Comparison of ENCODE assay signal across 1 cellular context in genomic region chr9:127884976-127885490, GRCh38.
TF ChIP-seq lines count a peak whose summit lies in the region.

No MANE protein-coding gene starts in this region.

TF ChIP-seq in K562, 482 proteins besides CTCF, POLR2A, EP300 and RAD21:
- no peak for TF ChIP-seq NR4A1 (CRISPR knock-in tag; IDR thresholded peaks at IDR 0.05)
- no peak for TF ChIP-seq NR4A1 (tag; IDR thresholded peaks at IDR 0.05)
- TF ChIP-seq, protein P1, sequence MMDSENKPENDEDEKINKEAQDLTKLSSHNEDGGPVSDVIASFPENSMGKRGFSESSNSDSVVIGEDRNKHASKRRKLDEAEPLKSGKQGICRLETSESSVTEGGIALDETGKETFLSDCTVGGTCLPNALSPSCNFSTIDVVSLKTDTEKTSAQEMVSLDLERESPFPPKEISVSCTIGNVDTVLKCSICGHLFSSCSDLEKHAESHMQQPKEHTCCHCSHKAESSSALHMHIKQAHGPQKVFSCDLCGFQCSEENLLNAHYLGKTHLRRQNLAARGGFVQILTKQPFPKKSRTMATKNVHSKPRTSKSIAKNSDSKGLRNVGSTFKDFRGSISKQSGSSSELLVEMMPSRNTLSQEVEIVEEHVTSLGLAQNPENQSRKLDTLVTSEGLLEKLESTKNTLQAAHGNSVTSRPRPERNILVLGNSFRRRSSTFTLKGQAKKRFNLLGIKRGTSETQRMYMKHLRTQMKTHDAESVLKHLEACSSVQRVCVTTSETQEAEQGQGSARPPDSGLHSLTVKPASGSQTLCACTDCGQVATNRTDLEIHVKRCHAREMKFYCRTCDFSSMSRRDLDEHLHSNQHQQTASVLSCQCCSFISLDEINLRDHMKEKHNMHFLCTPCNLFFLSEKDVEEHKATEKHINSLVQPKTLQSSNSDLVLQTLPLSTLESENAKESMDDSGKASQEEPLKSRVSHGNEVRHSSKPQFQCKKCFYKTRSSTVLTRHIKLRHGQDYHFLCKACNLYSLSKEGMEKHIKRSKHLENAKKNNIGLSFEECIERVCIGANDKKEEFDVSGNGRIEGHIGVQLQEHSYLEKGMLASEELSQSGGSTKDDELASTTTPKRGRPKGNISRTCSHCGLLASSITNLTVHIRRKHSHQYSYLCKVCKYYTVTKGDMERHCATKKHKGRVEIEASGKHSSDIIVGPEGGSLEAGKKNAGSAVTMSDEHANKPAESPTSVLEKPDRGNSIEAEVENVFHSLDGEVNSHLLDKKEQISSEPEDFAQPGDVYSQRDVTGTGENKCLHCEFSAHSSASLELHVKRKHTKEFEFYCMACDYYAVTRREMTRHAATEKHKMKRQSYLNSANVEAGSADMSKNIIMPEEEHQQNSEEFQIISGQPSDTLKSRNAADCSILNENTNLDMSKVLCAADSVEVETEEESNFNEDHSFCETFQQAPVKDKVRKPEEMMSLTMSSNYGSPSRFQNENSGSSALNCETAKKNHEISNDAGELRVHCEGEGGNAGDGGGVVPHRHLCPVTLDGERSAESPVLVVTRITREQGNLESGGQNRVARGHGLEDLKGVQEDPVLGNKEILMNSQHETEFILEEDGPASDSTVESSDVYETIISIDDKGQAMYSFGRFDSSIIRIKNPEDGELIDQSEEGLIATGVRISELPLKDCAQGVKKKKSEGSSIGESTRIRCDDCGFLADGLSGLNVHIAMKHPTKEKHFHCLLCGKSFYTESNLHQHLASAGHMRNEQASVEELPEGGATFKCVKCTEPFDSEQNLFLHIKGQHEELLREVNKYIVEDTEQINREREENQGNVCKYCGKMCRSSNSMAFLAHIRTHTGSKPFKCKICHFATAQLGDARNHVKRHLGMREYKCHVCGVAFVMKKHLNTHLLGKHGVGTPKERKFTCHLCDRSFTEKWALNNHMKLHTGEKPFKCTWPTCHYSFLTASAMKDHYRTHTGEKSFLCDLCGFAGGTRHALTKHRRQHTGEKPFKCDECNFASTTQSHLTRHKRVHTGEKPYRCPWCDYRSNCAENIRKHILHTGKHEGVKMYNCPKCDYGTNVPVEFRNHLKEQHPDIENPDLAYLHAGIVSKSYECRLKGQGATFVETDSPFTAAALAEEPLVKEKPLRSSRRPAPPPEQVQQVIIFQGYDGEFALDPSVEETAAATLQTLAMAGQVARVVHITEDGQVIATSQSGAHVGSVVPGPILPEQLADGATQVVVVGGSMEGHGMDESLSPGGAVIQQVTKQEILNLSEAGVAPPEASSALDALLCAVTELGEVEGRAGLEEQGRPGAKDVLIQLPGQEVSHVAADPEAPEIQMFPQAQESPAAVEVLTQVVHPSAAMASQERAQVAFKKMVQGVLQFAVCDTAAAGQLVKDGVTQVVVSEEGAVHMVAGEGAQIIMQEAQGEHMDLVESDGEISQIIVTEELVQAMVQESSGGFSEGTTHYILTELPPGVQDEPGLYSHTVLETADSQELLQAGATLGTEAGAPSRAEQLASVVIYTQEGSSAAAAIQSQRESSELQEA (IDR thresholded peaks at IDR 0.05; ENCODE audit: low read depth): no peak
- peak; percentile 36; the same call in 1 of the 2 replicates for TF ChIP-seq POLR2G (IDR thresholded peaks at IDR 0.05; ENCODE audit: low read depth, low read length)
